1 cellular context compared by ENCODE assay signal in genomic region chr2:28408764-28409599, GRCh38.
TF ChIP-seq lines count a peak whose summit lies in the region.

No MANE protein-coding gene starts in this region.

TF ChIP-seq in H1, 55 proteins besides CTCF, POLR2A, EP300 and RAD21 (continued from another document):
- TF ChIP-seq ATF2 (IDR thresholded peaks at IDR 0.05; ENCODE audit: low read length), result no peak
- no peak for TF ChIP-seq CHD2 (IDR thresholded peaks at IDR 0.05; ENCODE audit: low read length)
- TF ChIP-seq TCF12 (IDR thresholded peaks at IDR 0.05; ENCODE audit: low read depth, low read length), result no peak
- no peak for TF ChIP-seq GABPA (IDR thresholded peaks at IDR 0.05; ENCODE audit: borderline replicate concordance, insufficient read depth, low read length)
- no peak for TF ChIP-seq ATF3 (IDR thresholded peaks at IDR 0.05; ENCODE audit: insufficient read depth, low read depth, low read length)
- TF ChIP-seq CBX8 (IDR thresholded peaks at IDR 0.05; ENCODE audit: borderline replicate concordance, low read depth, low read length), result no peak
- no peak for TF ChIP-seq ZNF274 (IDR thresholded peaks at IDR 0.05; ENCODE audit: borderline replicate concordance, extremely low read depth, low read length)
- no peak for TF ChIP-seq BCL11A (IDR thresholded peaks at IDR 0.05; ENCODE audit: low read depth in 2 of 2, low read length in 2 of 2)
